18 cellular contexts compared by ENCODE assay signal in genomic region chr9:61666849-61667371, GRCh38.
DNase-seq lines count a peak whose midpoint lies in the region; ATAC-seq, FAIRE-seq and TF ChIP-seq lines count a peak whose summit lies in the region.
"Had no signal": no experiment of that assay in that cellular context is flagged by ENCODE, and none has a peak within 500 bp of the region (broad histone marks: within the 10 kb centered on the region; RNA-seq: fewer than 3 reads in every experiment).

No MANE protein-coding gene starts in this region.

- H3K36me3 ChIP-seq in heart right ventricle, result no peaks in the 10 kb centered on the region
- no peaks in the 10 kb centered on the region for H3K36me3 ChIP-seq in upper lobe of right lung

- H3K4me1 Mint-ChIP-seq in chondrocyte (ENCODE audit: low read depth) (no peaks in the 10 kb centered on the region), osteocyte (ENCODE audit: unreplicated experiment) (no peaks in the 10 kb centered on the region)
- no peaks in the 10 kb centered on the region for H3K4me1 Mint-ChIP-seq in activated CD4-positive, alpha-beta T cell treated with anti-CD3 and anti-CD28 coated beads, Interleukin-2, amount 10 ng/mL, durations not matched to agents 24 days and 14 days

- H3K9me3 Mint-ChIP-seq in chondrocyte (ENCODE audit: low read depth), result peaks cover 33% of the 10 kb centered on the region
- H3K9me3 Mint-ChIP-seq in osteocyte (ENCODE audit: unreplicated experiment), result peaks cover 10% of the 10 kb centered on the region
- H3K9me3 Mint-ChIP-seq in activated CD4-positive, alpha-beta T cell treated with anti-CD3 and anti-CD28 coated beads, Interleukin-2, amount 10 ng/mL, durations not matched to agents 24 days and 14 days, result peaks cover 16% of the 10 kb centered on the region

- no peak for ATAC-seq in Right ventricle myocardium superior (ENCODE audit: poor library complexity)
- no peak for ATAC-seq in heart right ventricle
- no peak for ATAC-seq in upper lobe of right lung
- ATAC-seq: A549, GM12878 had no signal

- no peak for FAIRE-seq in HTR-8/SVneo (lab: Jason Lieb, UNC)

- H3K36me3 Mint-ChIP-seq in chondrocyte (ENCODE audit: low read depth) (peaks cover 4% of the 10 kb centered on the region), osteocyte (ENCODE audit: unreplicated experiment) (no peaks in the 10 kb centered on the region)
- H3K36me3 Mint-ChIP-seq in activated CD4-positive, alpha-beta T cell treated with anti-CD3 and anti-CD28 coated beads, Interleukin-2, amount 10 ng/mL, durations not matched to agents 24 days and 14 days (ENCODE audit: low read depth), result peaks cover 1% of the 10 kb centered on the region

- DNase-seq in Right ventricle myocardium superior (peak; percentile 14), heart right ventricle (no peak), chondrocyte (ENCODE audit: low spot score) (peak; percentile 68), osteocyte (ENCODE audit: extremely low spot score, unreplicated experiment) (peak; percentile 78), upper lobe of right lung (peak; percentile 59), EL (no peak), HTR-8/SVneo (ENCODE audit: insufficient read length, low spot score) (no peak)
- no peak for DNase-seq in activated CD4-positive, alpha-beta T cell treated with anti-CD3 and anti-CD28 coated beads, Interleukin-2, amount 10 ng/mL, durations not matched to agents 24 days and 14 days
- DNase-seq: Caco-2; DMS53; GOT3; HFFc6; KBM-7; NCI-H345; NCI-H69; NK-92 treated with Interleukin-12 subunit alpha and Interleukin-12 subunit beta, amount 100 ng/mL, for 24 hours had no signal

- TF ChIP-seq CTCF in heart right ventricle (IDR thresholded peaks at IDR 0.05), result no peak
- TF ChIP-seq CTCF in chondrocyte (IDR thresholded peaks at IDR 0.05), result no peak
- no peak for TF ChIP-seq CTCF in osteocyte (IDR thresholded peaks at IDR 0.05)
- no peak for TF ChIP-seq CTCF in upper lobe of right lung (IDR thresholded peaks at IDR 0.05)

- H3K4me3 ChIP-seq in heart right ventricle, result no peak overlapping the region
- no peak overlapping the region for H3K4me3 ChIP-seq in upper lobe of right lung
- H3K4me3 ChIP-seq: A549, GM12878 had no signal

- WGBS in heart right ventricle, 2 donors, result 80% methylated on average over 26 of the region's 26 CpGs

- intact Hi-C loops in Right ventricle myocardium superior (cut with DNase I), result no loop called here
- intact Hi-C loops in heart right ventricle (cut with DNase I), result no loop called here
- intact Hi-C loops in upper lobe of right lung (cut with DNase I), result no loop called here
- intact Hi-C loops in activated CD4-positive, alpha-beta T cell treated with anti-CD3 and anti-CD28 coated beads, Interleukin-2, amount 10 ng/mL, durations not matched to agents 24 days and 14 days (cut with micrococcal nuclease), result no loop called here

- H3K9me3 ChIP-seq in heart right ventricle, result peaks cover 0 to 36% (median 0%) of the 10 kb centered on the region in 11 donors
- H3K9me3 ChIP-seq in upper lobe of right lung, result no peaks in the 10 kb centered on the region
- H3K9me3 ChIP-seq: A549, Caco-2 had no signal

- H3K4me1 ChIP-seq in heart right ventricle (no peaks in the 10 kb centered on the region), upper lobe of right lung (no peaks in the 10 kb centered on the region)
- H3K4me1 ChIP-seq: A549, Caco-2 had no signal

- H3K27me3 ChIP-seq in heart right ventricle (no peaks in the 10 kb centered on the region), upper lobe of right lung (no peaks in the 10 kb centered on the region)

- H3K4me3 Mint-ChIP-seq in chondrocyte (ENCODE audit: unreplicated experiment), result no peak overlapping the region
- no peak overlapping the region for H3K4me3 Mint-ChIP-seq in osteocyte (ENCODE audit: unreplicated experiment)
- H3K4me3 Mint-ChIP-seq in activated CD4-positive, alpha-beta T cell treated with anti-CD3 and anti-CD28 coated beads, Interleukin-2, amount 10 ng/mL, durations not matched to agents 24 days and 14 days, result no peak overlapping the region
- H3K4me3 Mint-ChIP-seq: HFFc6 had no signal

- no peaks in the 10 kb centered on the region for H3K27me3 Mint-ChIP-seq in chondrocyte (ENCODE audit: low read depth)
- H3K27me3 Mint-ChIP-seq in osteocyte (ENCODE audit: unreplicated experiment), result no peaks in the 10 kb centered on the region
- H3K27me3 Mint-ChIP-seq in activated CD4-positive, alpha-beta T cell treated with anti-CD3 and anti-CD28 coated beads, Interleukin-2, amount 10 ng/mL, durations not matched to agents 24 days and 14 days, result no peaks in the 10 kb centered on the region

- H3K27ac Mint-ChIP-seq in chondrocyte (ENCODE audit: unreplicated experiment), result no peak overlapping the region
- no peak overlapping the region for H3K27ac Mint-ChIP-seq in osteocyte (ENCODE audit: unreplicated experiment)
- H3K27ac Mint-ChIP-seq in activated CD4-positive, alpha-beta T cell treated with anti-CD3 and anti-CD28 coated beads, Interleukin-2, amount 10 ng/mL, durations not matched to agents 24 days and 14 days, result no peak overlapping the region
- H3K27ac Mint-ChIP-seq: HFFc6 had no signal

- no peak overlapping the region for H3K27ac ChIP-seq in heart right ventricle
- H3K27ac ChIP-seq in upper lobe of right lung, result no peak overlapping the region
- H3K27ac ChIP-seq: A549 had no signal

Comparison
In these comparisons a context has a peak if more than half of its experiments do, and no peak if none do; other contexts are left out.
1. DNase-seq: peak in Right ventricle myocardium superior (single experiment), chondrocyte (single experiment), osteocyte (single experiment) and upper lobe of right lung (single experiment); none in heart right ventricle (0 of 2), EL (single experiment), activated CD4-positive, alpha-beta T cell treated with anti-CD3 and anti-CD28 coated beads, Interleukin-2, amount 10 ng/mL, durations not matched to agents 24 days and 14 days (single experiment) and HTR-8/SVneo (single experiment).